In genomic region chr6:130365166-130366010, GRCh38 we compare ENCODE assay signal across 8 cellular contexts. TPM values are rescaled to one million over a fixed set of nuclear protein-coding genes. Genes with fewer than 3 reads are reported as not detected.
DNase-seq lines count a peak whose midpoint lies in the region; ATAC-seq, FAIRE-seq and TF ChIP-seq lines count a peak whose summit lies in the region.

No MANE protein-coding gene starts in this region.

- no peaks in the 10 kb centered on the region for H4K20me1 ChIP-seq in HepG2 (ENCODE audit: insufficient read depth, low read length)

- TF ChIP-seq POLR2A in HepG2 (IDR thresholded peaks at IDR 0.05; ENCODE audit: insufficient read depth in 1 of 2, low read depth in 2 of 2, low read length in 2 of 2): no peak

- peak; percentile 85 for TF ChIP-seq RAD21 in HepG2 (CRISPR knock-in tag; IDR thresholded peaks at IDR 0.05)

- H3K4me1 ChIP-seq in HepG2 (ENCODE audit: insufficient read depth, low read length): peaks cover 9% of the 10 kb centered on the region

- H3K4me2 ChIP-seq in HepG2 (ENCODE audit: low read depth, low read length): peak overlapping the region; percentile 89

- intact Hi-C loops in HepG2 (cut with micrococcal nuclease; ENCODE audit: unreplicated experiment): loop anchor here (1.0 to 5.0 kb wide), 4 partner anchors 333 to 507 kb away; no protein-coding TSS in a partner anchor

- H3K27me3 ChIP-seq in HepG2 (ENCODE audit: control insufficient read depth in 1 of 2, insufficient read depth in 2 of 2, low read length in 2 of 2): peaks cover 2 to 34% of the 10 kb centered on the region in 2 experiments; a peak in 4 of 5 replicates

- H3K9me3 ChIP-seq in HepG2 (ENCODE audit: low read length): no peaks in the 10 kb centered on the region

- POLR2A ChIA-PET in AG04449 (lab: Yijun Ruan, JAX): interaction anchor here (0.6 to 1.4 kb wide), 3 partner anchors 15 to 409 kb away, joined by 3 to 4 read pairs (median 3); no protein-coding TSS in a partner anchor
- POLR2A ChIA-PET in HepG2 (lab: Yijun Ruan, JAX): interaction anchor here (1.1 kb wide), 1 partner anchor 57 kb away, joined by 3 read pairs; no protein-coding TSS in a partner anchor

- H3K79me2 ChIP-seq in HepG2 (ENCODE audit: insufficient read depth, low read length): no peaks in the 10 kb centered on the region

- H3K27ac ChIP-seq in HepG2 (ENCODE audit: extremely low read length, insufficient read depth, low read length): no peak overlapping the region

- 3% methylated on average over 41 of the region's 74 CpGs for WGBS in HepG2 (ENCODE audit: low lambda C conversion rate)

- no peak overlapping the region for H2AFZ ChIP-seq in HepG2 (ENCODE audit: low read length)

- CTCF ChIA-PET in AG04449 (lab: Yijun Ruan, JAX): interaction anchor here (0.6 to 1.8 kb wide), 28 partner anchors 9 to 477 kb away, joined by 3 to 18 read pairs (median 4); no protein-coding TSS in a partner anchor
- CTCF ChIA-PET in HepG2 (lab: Yijun Ruan, JAX; ENCODE audit: low intra/inter-chr PET ratio, low total read pairs): interaction anchor here (0.8 to 2.1 kb wide), 4 partner anchors 43 to 478 kb away, joined by 4 to 16 read pairs (median 6); no protein-coding TSS in a partner anchor

- DNase-seq in AG04449 (ENCODE audit: low read depth, low spot score) (no peak), HS-27A (ENCODE audit: low read depth) (peak; percentile 55), dedifferentiated amniotic fluid mesenchymal stem cell (ENCODE audit: extremely low spot score) (peak; percentile 54), HepG2 (ENCODE audit: low spot score) (peak; percentile 40), OCI-M2 (lab: John Stamatoyannopoulos, UW; ENCODE audit: unreplicated experiment) (no peak)
- DNase-seq in stimulated activated CD4-positive, alpha-beta T cell treated with anti-CD3 and anti-CD28 coated beads, Interleukin-4, amount 100 ng/mL, for 48 hours (ENCODE audit: low read depth in 2 of 2): peak; percentile 41 to 42

- no peak overlapping the region for H3K9ac ChIP-seq in HepG2 (ENCODE audit: insufficient read depth, low read depth, low read length)

- no peaks in the 10 kb centered on the region for H3K36me3 ChIP-seq in HepG2 (replicated peaks in 1 of 2; ENCODE audit: control insufficient read depth in 1 of 2, insufficient read depth in 2 of 2, low read length in 2 of 2)

- ATAC-seq in GM19324 (IDR thresholded peaks at IDR 0.05; ENCODE audit: low FRiP score, unreplicated experiment) (peak; percentile 57), HepG2 (peak; percentile 95)
- peak; percentile 30 to 52 for ATAC-seq in activated CD4-positive, CD25-positive, alpha-beta regulatory T cell treated with anti-CD3 and anti-CD28 coated beads, Interleukin-2, amount 50 U/mL, for 24 hours

- H3K4me3 ChIP-seq in AG04449 (ENCODE audit: low read depth, low read length) (peak overlapping the region; percentile 92), HepG2 (replicated peaks in 1 of 3; ENCODE audit: insufficient read depth in 1 of 3, low read depth in 2 of 3, low read length in 3 of 3) (peak overlapping the region; percentile 55 to 73 (median 56))

- no TSS peak for BruUV-seq in HepG2 (replicated peaks; lab: Mats Ljungman, UMichigan)

- FAIRE-seq in HepG2 (lab: Jason Lieb, UNC): no peak

- TF ChIP-seq EP300 in HepG2 (IDR thresholded peaks at IDR 0.05; ENCODE audit: low read depth in 2 of 2, low read length in 2 of 2) (no peak), HepG2 (CRISPR knock-in tag; IDR thresholded peaks at IDR 0.05; ENCODE audit: borderline replicate concordance) (no peak)

- in situ Hi-C loops in HepG2 (cut with HindIII; ENCODE audit: extremely low pct_ligation_motif_present, low pct_unique_long_range_greater_than_20kb): loop anchor here (10.0 kb wide), 1 partner anchor 479 kb away; no protein-coding TSS in a partner anchor

- peak; percentile 90 for TF ChIP-seq CTCF in AG04449 (IDR thresholded peaks at IDR 0.05; ENCODE audit: insufficient read depth, low read length, missing control alignments)
- peak; percentile 84 for TF ChIP-seq CTCF in HepG2 (CRISPR knock-in tag; IDR thresholded peaks at IDR 0.05)

TF ChIP-seq in HepG2, 621 proteins besides CTCF, POLR2A, EP300 and RAD21 (continues in another document):
- TF ChIP-seq MYNN (CRISPR knock-in tag; IDR thresholded peaks at IDR 0.05; ENCODE audit: low read depth): no peak
- no peak for TF ChIP-seq GRHL1 (CRISPR knock-in tag; conservative IDR thresholded peaks at IDR 0.05)
- no peak for TF ChIP-seq KLF15 (CRISPR knock-in tag; IDR thresholded peaks at IDR 0.05; ENCODE audit: borderline replicate concordance)
- no peak for TF ChIP-seq ARNTL (CRISPR knock-in tag; IDR thresholded peaks at IDR 0.05)
- TF ChIP-seq PAF1 (CRISPR knock-in tag; IDR thresholded peaks at IDR 0.05): no peak
- TF ChIP-seq ZNF501 (CRISPR knock-in tag; IDR thresholded peaks at IDR 0.05): peak; percentile 34; the same call in 1 of the 2 replicates
- no peak for TF ChIP-seq CEBPG (CRISPR knock-in tag; IDR thresholded peaks at IDR 0.05)
- 0 out of 2 replicates have a peak, but pooled peaks have one; percentile 24 for TF ChIP-seq ZFY (CRISPR knock-in tag; IDR thresholded peaks at IDR 0.05)
- no peak for TF ChIP-seq ZNF3 (CRISPR knock-in tag; IDR thresholded peaks at IDR 0.05)
- no peak for TF ChIP-seq ZMAT5 (CRISPR knock-in tag; IDR thresholded peaks at IDR 0.05; ENCODE audit: borderline replicate concordance, low read depth)
- TF ChIP-seq AKAP8 (CRISPR knock-in tag; IDR thresholded peaks at IDR 0.05): no peak
- TF ChIP-seq ZNF225 (CRISPR knock-in tag; IDR thresholded peaks at IDR 0.05): peak; percentile 51; the same call in 1 of the 2 replicates
- no peak for TF ChIP-seq BRCA1 (CRISPR knock-in tag; IDR thresholded peaks at IDR 0.05)
- TF ChIP-seq ZNF788 (CRISPR knock-in tag; IDR thresholded peaks at IDR 0.05; ENCODE audit: borderline replicate concordance): peak; percentile 34; the same call in 1 of the 2 replicates
- TF ChIP-seq SKI (IDR thresholded peaks at IDR 0.05; ENCODE audit: partially characterized antibody): no peak
- no peak for TF ChIP-seq NFYC (CRISPR knock-in tag; IDR thresholded peaks at IDR 0.05)
- no peak for TF ChIP-seq ZNF562 (CRISPR knock-in tag; IDR thresholded peaks at IDR 0.05; ENCODE audit: borderline replicate concordance)
- no peak for TF ChIP-seq ZSCAN22 (CRISPR knock-in tag; IDR thresholded peaks at IDR 0.05)

RNA-seq across cellular contexts. Expression of gene TMEM200A, which starts 0.4 kb away (rescaled TPM):
- total RNA-seq in HepG2 (2016; rRNA removed; fragmentation: Illumina TruSeq; extraction: Trizol): not detected in 2 replicates
- not detected in 2 replicates for total RNA-seq in HepG2 (2016; cell fraction: cytosol; rRNA removed; fragmentation: Illumina TruSeq; extraction: Trizol; ENCODE audit: low read depth)
- total RNA-seq in HepG2 (2016; cell fraction: insoluble cytoplasmic fraction; rRNA removed; fragmentation: Illumina TruSeq; extraction: Trizol): 0.06 TPM in 1 of 2 replicates, not detected in the other
- total RNA-seq in HepG2 (2016; cell fraction: membrane; rRNA removed; fragmentation: Illumina TruSeq; extraction: Trizol): not detected in 2 replicates
- total RNA-seq in HepG2 (2016; cell fraction: nucleus; rRNA removed; fragmentation: Illumina TruSeq; extraction: Trizol): 0.12 TPM in 1 of 2 replicates, not detected in the other
- 0.34 and 0.55 TPM in 2 replicates for polyA plus RNA-seq in HepG2 (2011; rRNA removed)
- polyA plus RNA-seq in HepG2 (2011; cell fraction: cytosol; rRNA removed): 0.12 and 0.46 TPM in 2 replicates
- 0.13 and 0.23 TPM in 2 replicates for polyA plus RNA-seq in HepG2 (2011; cell fraction: nucleus; rRNA removed)
- not detected in 2 replicates for polyA plus RNA-seq in HepG2 (2012)
- polyA plus RNA-seq in HepG2 (2016; cell fraction: cytosol; fragmentation: Illumina TruSeq; extraction: Trizol; ENCODE audit: low read depth): not detected in 2 replicates
- polyA plus RNA-seq in HepG2 (2016; cell fraction: insoluble cytoplasmic fraction; fragmentation: Illumina TruSeq; extraction: Trizol; ENCODE audit: low read depth): not detected in 2 replicates
- not detected in 2 replicates for polyA plus RNA-seq in HepG2 (2016; cell fraction: membrane; fragmentation: Illumina TruSeq; extraction: Trizol; ENCODE audit: low read depth)
- not detected in 2 replicates for polyA plus RNA-seq in HepG2 (2016; cell fraction: nucleus; fragmentation: Illumina TruSeq; extraction: Trizol; ENCODE audit: insufficient read depth, low read depth)
- polyA minus RNA-seq in HepG2 (2011; rRNA and poly(A)+ RNA removed; ENCODE audit: low replicate concordance): 0.22 TPM in 1 of 2 replicates, not detected in the other
- 0.18 and 0.49 TPM in 2 replicates for polyA minus RNA-seq in HepG2 (2011; cell fraction: cytosol; rRNA and poly(A)+ RNA removed)
- polyA minus RNA-seq in HepG2 (2011; cell fraction: nucleus; rRNA and poly(A)+ RNA removed): 0.90 and 1.5 TPM in 2 replicates

Comparison
In these comparisons a context has a peak if more than half of its experiments do, and no peak if none do; other contexts are left out.
1. DNase-seq: peak in HS-27A (single experiment), dedifferentiated amniotic fluid mesenchymal stem cell (single experiment), HepG2 (single experiment) and stimulated activated CD4-positive, alpha-beta T cell treated with anti-CD3 and anti-CD28 coated beads, Interleukin-4, amount 100 ng/mL, for 48 hours (2 of 2); none in AG04449 (single experiment) and OCI-M2 (single experiment).
2. ATAC-seq: peak in every context shown above with its lines; median percentile 95 in HepG2; 57 in GM19324; 41 in activated CD4-positive, CD25-positive, alpha-beta regulatory T cell treated with anti-CD3 and anti-CD28 coated beads, Interleukin-2, amount 50 U/mL, for 24 hours.